9 cellular contexts compared by ENCODE assay signal in genomic region chr5:57177479-57178156, GRCh38. TPM values are rescaled to one million over a fixed set of nuclear protein-coding genes. Genes with fewer than 3 reads are reported as not detected.
DNase-seq lines count a peak whose midpoint lies in the region; ATAC-seq and TF ChIP-seq lines count a peak whose summit lies in the region.
"Had no signal": no experiment of that assay in that cellular context is flagged by ENCODE, and none has a peak within 500 bp of the region (broad histone marks: within the 10 kb centered on the region; RNA-seq: fewer than 3 reads in every experiment).

No MANE protein-coding gene starts in this region.

- H3K4me3 ChIP-seq in iPS-20b (ENCODE audit: low read length) = peak overlapping the region; percentile 95

- no peak for ATAC-seq in activated CD8-positive, alpha-beta T cell treated with anti-CD3 and anti-CD28 coated beads for 36 hours
- ATAC-seq in stimulated activated naive CD8-positive, alpha-beta T cell treated with anti-CD3 and anti-CD28 coated beads, Interleukin-15, amount 100 ng/mL, for 72 hours = no peak
- ATAC-seq in GM18907 (IDR thresholded peaks at IDR 0.05; ENCODE audit: unreplicated experiment) (no peak), GM21529 (IDR thresholded peaks at IDR 0.05; ENCODE audit: unreplicated experiment) (no peak)

- H3K4me3 Mint-ChIP-seq in activated CD8-positive, alpha-beta T cell treated with anti-CD3 and anti-CD28 coated beads for 36 hours = peak overlapping the region; percentile 88
- H3K4me3 Mint-ChIP-seq in stimulated activated naive CD8-positive, alpha-beta T cell treated with anti-CD3 and anti-CD28 coated beads, Interleukin-15, amount 100 ng/mL, for 72 hours = peak overlapping the region; percentile 93 to 97

- H3K4me1 ChIP-seq in iPS-20b (ENCODE audit: insufficient read depth, low read length) = peaks cover 8% of the 10 kb centered on the region; the same call in 1 of the 2 replicates

- CTCF ChIA-PET in activated CD8-positive, alpha-beta T cell treated with anti-CD3 and anti-CD28 coated beads for 36 hours (lab: Charles Lee) = no interaction called here

- H3K9me3 ChIP-seq in iPS-20b (ENCODE audit: insufficient read depth, low read depth, low read length) = no peaks in the 10 kb centered on the region

- no peak for TF ChIP-seq CTCF in activated CD8-positive, alpha-beta T cell treated with anti-CD3 and anti-CD28 coated beads for 36 hours (IDR thresholded peaks at IDR 0.05)

- H3K4me1 Mint-ChIP-seq in activated CD8-positive, alpha-beta T cell treated with anti-CD3 and anti-CD28 coated beads for 36 hours (ENCODE audit: low read depth) = peaks cover 36% of the 10 kb centered on the region
- peaks cover 42% of the 10 kb centered on the region for H3K4me1 Mint-ChIP-seq in stimulated activated naive CD8-positive, alpha-beta T cell treated with anti-CD3 and anti-CD28 coated beads, Interleukin-15, amount 100 ng/mL, for 72 hours

- peaks cover 64% of the 10 kb centered on the region for H3K36me3 Mint-ChIP-seq in activated CD8-positive, alpha-beta T cell treated with anti-CD3 and anti-CD28 coated beads for 36 hours (ENCODE audit: low read depth)

- no peaks in the 10 kb centered on the region for H3K27me3 Mint-ChIP-seq in activated CD8-positive, alpha-beta T cell treated with anti-CD3 and anti-CD28 coated beads for 36 hours
- no peaks in the 10 kb centered on the region for H3K27me3 Mint-ChIP-seq in stimulated activated naive CD8-positive, alpha-beta T cell treated with anti-CD3 and anti-CD28 coated beads, Interleukin-15, amount 100 ng/mL, for 72 hours

- no peaks in the 10 kb centered on the region for H3K27me3 ChIP-seq in iPS-20b (ENCODE audit: insufficient read depth, low read length)

- POLR2A ChIA-PET in activated CD8-positive, alpha-beta T cell treated with anti-CD3 and anti-CD28 coated beads for 36 hours (lab: Charles Lee) = no interaction called here

- H3K36me3 ChIP-seq in iPS-20b (ENCODE audit: insufficient read depth, low read depth, low read length) = peaks cover 42% of the 10 kb centered on the region

- no peak overlapping the region for H3K27ac ChIP-seq in iPS-20b (ENCODE audit: low read length)

- no peak overlapping the region for H3K9ac ChIP-seq in iPS-20b (ENCODE audit: low read depth, low read length)

- no peaks in the 10 kb centered on the region for H3K9me3 Mint-ChIP-seq in activated CD8-positive, alpha-beta T cell treated with anti-CD3 and anti-CD28 coated beads for 36 hours
- H3K9me3 Mint-ChIP-seq in stimulated activated naive CD8-positive, alpha-beta T cell treated with anti-CD3 and anti-CD28 coated beads, Interleukin-15, amount 100 ng/mL, for 72 hours = peaks cover 0 to 4% of the 10 kb centered on the region in 2 donors

- intact Hi-C loops in activated CD8-positive, alpha-beta T cell treated with anti-CD3 and anti-CD28 coated beads for 36 hours (cut with micrococcal nuclease) = no loop called here

- DNase-seq in NCI-H82 (lab: John Stamatoyannopoulos, UW) (peak; percentile 12), NCI-H82 treated with DMSO at 0.1 percent for 48 hours (lab: John Stamatoyannopoulos, UW; ENCODE audit: unreplicated experiment) (no peak), SIG-M5 (lab: John Stamatoyannopoulos, UW) (no peak)
- DNase-seq in activated CD8-positive, alpha-beta T cell treated with anti-CD3 and anti-CD28 coated beads for 36 hours = no peak
- no peak for DNase-seq in stimulated activated naive CD8-positive, alpha-beta T cell treated with anti-CD3 and anti-CD28 coated beads, Interleukin-15, amount 100 ng/mL, for 72 hours
- DNase-seq: NCI-H187 had no signal

- H3K27ac Mint-ChIP-seq in activated CD8-positive, alpha-beta T cell treated with anti-CD3 and anti-CD28 coated beads for 36 hours = peak overlapping the region; percentile 61
- H3K27ac Mint-ChIP-seq in stimulated activated naive CD8-positive, alpha-beta T cell treated with anti-CD3 and anti-CD28 coated beads, Interleukin-15, amount 100 ng/mL, for 72 hours = peak overlapping the region; percentile 69 to 90

RNA-seq across cellular contexts. Expression of gene GPBP1, which starts 3.8 kb away (rescaled TPM):
- total RNA-seq in activated CD8-positive, alpha-beta T cell treated with anti-CD3 and anti-CD28 coated beads for 36 hours = 10 to 100 TPM; 87.9 to 88.5 TPM
